Comparison of ENCODE assay signal across 2 cellular contexts in the genomic region with DNA sequence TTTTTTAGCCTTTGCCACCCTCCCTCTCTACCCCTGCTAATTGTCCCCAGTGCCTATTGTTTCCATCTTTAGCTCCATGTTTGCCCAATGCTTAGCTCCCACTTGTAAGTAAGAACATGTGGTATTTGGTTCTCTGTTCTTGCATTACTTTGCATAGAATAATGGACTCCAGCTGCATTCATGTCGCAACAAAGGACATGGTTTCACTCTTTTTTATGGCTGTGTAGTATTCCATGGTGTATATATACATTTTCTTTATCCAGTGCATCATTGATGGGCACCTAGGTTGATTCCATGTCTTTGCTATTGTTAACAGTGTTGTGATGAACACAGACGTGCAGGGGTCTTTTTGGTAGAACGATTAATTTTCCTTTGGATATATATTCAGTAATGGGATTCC.
TF ChIP-seq lines count a peak whose summit lies in the region.

No MANE protein-coding gene starts in this region.

TF ChIP-seq in SK-N-SH, 30 proteins besides CTCF, POLR2A, EP300 and RAD21 (continued from another document):
- no peak for TF ChIP-seq FOXM1 (IDR thresholded peaks at IDR 0.05; ENCODE audit: low read depth)
- TF ChIP-seq, protein P1, sequence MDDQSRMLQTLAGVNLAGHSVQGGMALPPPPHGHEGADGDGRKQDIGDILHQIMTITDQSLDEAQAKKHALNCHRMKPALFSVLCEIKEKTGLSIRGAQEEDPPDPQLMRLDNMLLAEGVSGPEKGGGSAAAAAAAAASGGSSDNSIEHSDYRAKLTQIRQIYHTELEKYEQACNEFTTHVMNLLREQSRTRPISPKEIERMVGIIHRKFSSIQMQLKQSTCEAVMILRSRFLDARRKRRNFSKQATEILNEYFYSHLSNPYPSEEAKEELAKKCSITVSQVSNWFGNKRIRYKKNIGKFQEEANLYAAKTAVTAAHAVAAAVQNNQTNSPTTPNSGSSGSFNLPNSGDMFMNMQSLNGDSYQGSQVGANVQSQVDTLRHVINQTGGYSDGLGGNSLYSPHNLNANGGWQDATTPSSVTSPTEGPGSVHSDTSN (IDR thresholded peaks at IDR 0.05): no peak

TF ChIP-seq in SK-N-SH treated with all-trans-retinoic acid at 6 μM for 48 hours, 23 proteins besides CTCF, POLR2A, EP300 and RAD21 (continued from another document):
- TF ChIP-seq, protein P2, sequence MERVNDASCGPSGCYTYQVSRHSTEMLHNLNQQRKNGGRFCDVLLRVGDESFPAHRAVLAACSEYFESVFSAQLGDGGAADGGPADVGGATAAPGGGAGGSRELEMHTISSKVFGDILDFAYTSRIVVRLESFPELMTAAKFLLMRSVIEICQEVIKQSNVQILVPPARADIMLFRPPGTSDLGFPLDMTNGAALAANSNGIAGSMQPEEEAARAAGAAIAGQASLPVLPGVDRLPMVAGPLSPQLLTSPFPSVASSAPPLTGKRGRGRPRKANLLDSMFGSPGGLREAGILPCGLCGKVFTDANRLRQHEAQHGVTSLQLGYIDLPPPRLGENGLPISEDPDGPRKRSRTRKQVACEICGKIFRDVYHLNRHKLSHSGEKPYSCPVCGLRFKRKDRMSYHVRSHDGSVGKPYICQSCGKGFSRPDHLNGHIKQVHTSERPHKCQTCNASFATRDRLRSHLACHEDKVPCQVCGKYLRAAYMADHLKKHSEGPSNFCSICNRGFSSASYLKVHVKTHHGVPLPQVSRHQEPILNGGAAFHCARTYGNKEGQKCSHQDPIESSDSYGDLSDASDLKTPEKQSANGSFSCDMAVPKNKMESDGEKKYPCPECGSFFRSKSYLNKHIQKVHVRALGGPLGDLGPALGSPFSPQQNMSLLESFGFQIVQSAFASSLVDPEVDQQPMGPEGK (CRISPR knock-in tag; IDR thresholded peaks at IDR 0.05; ENCODE audit: borderline replicate concordance): no peak
- TF ChIP-seq PPARA (CRISPR knock-in tag; IDR thresholded peaks at IDR 0.05; ENCODE audit: borderline replicate concordance) (no peak), ZFP30 (CRISPR knock-in tag; IDR thresholded peaks at IDR 0.05) (no peak), POU6F1 (CRISPR knock-in tag; IDR thresholded peaks at IDR 0.05; ENCODE audit: borderline replicate concordance, low read depth) (no peak), GLIS3 (CRISPR knock-in tag; IDR thresholded peaks at IDR 0.05) (no peak)
